Comparison of ENCODE assay signal across 1 cellular context in the genomic region with DNA sequence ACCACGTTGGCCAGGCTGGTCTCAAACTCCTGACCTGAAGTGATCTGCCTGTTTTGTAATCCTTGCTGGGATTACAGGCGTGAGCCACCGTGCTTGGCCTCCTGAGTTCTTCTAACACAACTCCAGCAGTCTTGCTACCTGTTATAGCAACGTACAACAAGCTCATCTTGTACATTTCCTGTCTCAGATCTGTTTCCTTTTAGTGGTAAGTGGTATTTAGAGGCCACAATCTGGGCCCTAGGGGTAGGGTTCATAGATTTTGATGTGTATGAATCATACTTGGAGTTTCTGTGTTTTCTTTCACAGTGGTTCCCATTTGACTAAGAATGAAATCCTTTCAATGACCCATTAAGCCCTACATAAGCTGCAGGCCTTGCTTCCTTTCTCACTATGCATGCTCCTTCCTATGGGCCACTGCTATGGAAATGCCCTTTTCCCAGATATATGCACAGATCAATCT.
TF ChIP-seq lines count a peak whose summit lies in the region.

No MANE protein-coding gene starts in this region.

TF ChIP-seq in GM23338, 12 proteins besides CTCF, POLR2A, EP300 and RAD21 (continued from another document):
- TF ChIP-seq, protein P1, sequence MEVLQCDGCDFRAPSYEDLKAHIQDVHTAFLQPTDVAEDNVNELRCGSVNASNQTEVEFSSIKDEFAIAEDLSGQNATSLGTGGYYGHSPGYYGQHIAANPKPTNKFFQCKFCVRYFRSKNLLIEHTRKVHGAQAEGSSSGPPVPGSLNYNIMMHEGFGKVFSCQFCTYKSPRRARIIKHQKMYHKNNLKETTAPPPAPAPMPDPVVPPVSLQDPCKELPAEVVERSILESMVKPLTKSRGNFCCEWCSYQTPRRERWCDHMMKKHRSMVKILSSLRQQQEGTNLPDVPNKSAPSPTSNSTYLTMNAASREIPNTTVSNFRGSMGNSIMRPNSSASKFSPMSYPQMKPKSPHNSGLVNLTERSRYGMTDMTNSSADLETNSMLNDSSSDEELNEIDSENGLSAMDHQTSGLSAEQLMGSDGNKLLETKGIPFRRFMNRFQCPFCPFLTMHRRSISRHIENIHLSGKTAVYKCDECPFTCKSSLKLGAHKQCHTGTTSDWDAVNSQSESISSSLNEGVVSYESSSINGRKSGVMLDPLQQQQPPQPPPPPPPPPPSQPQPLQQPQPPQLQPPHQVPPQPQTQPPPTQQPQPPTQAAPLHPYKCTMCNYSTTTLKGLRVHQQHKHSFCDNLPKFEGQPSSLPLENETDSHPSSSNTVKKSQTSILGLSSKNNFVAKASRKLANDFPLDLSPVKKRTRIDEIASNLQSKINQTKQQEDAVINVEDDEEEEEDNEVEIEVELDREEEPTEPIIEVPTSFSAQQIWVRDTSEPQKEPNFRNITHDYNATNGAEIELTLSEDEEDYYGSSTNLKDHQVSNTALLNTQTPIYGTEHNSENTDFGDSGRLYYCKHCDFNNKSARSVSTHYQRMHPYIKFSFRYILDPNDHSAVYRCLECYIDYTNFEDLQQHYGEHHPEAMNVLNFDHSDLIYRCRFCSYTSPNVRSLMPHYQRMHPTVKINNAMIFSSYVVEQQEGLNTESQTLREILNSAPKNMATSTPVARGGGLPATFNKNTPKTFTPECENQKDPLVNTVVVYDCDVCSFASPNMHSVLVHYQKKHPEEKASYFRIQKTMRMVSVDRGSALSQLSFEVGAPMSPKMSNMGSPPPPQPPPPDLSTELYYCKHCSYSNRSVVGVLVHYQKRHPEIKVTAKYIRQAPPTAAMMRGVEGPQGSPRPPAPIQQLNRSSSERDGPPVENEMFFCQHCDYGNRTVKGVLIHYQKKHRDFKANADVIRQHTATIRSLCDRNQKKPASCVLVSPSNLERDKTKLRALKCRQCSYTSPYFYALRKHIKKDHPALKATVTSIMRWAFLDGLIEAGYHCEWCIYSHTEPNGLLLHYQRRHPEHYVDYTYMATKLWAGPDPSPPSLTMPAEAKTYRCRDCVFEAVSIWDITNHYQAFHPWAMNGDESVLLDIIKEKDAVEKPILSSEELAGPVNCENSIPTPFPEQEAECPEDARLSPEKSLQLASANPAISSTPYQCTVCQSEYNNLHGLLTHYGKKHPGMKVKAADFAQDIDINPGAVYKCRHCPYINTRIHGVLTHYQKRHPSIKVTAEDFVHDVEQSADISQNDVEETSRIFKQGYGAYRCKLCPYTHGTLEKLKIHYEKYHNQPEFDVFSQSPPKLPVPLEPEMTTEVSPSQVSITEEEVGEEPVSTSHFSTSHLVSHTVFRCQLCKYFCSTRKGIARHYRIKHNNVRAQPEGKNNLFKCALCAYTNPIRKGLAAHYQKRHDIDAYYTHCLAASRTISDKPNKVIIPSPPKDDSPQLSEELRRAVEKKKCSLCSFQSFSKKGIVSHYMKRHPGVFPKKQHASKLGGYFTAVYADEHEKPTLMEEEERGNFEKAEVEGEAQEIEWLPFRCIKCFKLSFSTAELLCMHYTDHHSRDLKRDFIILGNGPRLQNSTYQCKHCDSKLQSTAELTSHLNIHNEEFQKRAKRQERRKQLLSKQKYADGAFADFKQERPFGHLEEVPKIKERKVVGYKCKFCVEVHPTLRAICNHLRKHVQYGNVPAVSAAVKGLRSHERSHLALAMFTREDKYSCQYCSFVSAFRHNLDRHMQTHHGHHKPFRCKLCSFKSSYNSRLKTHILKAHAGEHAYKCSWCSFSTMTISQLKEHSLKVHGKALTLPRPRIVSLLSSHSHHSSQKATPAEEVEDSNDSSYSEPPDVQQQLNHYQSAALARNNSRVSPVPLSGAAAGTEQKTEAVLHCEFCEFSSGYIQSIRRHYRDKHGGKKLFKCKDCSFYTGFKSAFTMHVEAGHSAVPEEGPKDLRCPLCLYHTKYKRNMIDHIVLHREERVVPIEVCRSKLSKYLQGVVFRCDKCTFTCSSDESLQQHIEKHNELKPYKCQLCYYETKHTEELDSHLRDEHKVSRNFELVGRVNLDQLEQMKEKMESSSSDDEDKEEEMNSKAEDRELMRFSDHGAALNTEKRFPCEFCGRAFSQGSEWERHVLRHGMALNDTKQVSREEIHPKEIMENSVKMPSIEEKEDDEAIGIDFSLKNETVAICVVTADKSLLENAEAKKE (CRISPR knock-in tag; IDR thresholded peaks at IDR 0.05) = no peak
- TF ChIP-seq, protein P2, sequence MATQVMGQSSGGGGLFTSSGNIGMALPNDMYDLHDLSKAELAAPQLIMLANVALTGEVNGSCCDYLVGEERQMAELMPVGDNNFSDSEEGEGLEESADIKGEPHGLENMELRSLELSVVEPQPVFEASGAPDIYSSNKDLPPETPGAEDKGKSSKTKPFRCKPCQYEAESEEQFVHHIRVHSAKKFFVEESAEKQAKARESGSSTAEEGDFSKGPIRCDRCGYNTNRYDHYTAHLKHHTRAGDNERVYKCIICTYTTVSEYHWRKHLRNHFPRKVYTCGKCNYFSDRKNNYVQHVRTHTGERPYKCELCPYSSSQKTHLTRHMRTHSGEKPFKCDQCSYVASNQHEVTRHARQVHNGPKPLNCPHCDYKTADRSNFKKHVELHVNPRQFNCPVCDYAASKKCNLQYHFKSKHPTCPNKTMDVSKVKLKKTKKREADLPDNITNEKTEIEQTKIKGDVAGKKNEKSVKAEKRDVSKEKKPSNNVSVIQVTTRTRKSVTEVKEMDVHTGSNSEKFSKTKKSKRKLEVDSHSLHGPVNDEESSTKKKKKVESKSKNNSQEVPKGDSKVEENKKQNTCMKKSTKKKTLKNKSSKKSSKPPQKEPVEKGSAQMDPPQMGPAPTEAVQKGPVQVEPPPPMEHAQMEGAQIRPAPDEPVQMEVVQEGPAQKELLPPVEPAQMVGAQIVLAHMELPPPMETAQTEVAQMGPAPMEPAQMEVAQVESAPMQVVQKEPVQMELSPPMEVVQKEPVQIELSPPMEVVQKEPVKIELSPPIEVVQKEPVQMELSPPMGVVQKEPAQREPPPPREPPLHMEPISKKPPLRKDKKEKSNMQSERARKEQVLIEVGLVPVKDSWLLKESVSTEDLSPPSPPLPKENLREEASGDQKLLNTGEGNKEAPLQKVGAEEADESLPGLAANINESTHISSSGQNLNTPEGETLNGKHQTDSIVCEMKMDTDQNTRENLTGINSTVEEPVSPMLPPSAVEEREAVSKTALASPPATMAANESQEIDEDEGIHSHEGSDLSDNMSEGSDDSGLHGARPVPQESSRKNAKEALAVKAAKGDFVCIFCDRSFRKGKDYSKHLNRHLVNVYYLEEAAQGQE (IDR thresholded peaks at IDR 0.05; ENCODE audit: unreplicated experiment) = no peak
